18 cellular contexts compared by ENCODE assay signal in genomic region chr1:44505210-44505993, GRCh38.
DNase-seq lines count a peak whose midpoint lies in the region; ATAC-seq and TF ChIP-seq lines count a peak whose summit lies in the region.
"Had no signal": no experiment of that assay in that cellular context is flagged by ENCODE, and none has a peak within 500 bp of the region (broad histone marks: within the 10 kb centered on the region; RNA-seq: fewer than 3 reads in every experiment).

No MANE protein-coding gene starts in this region.

- intact Hi-C loops in Caco-2 (cut with micrococcal nuclease; ENCODE audit: unreplicated experiment) = no loop called here

- no peaks in the 10 kb centered on the region for H3K4me1 ChIP-seq in Caco-2
- H3K4me1 ChIP-seq: gastrocnemius medialis, left lung had no signal

- no peak for TF ChIP-seq CTCF in Caco-2 (IDR thresholded peaks at IDR 0.05; ENCODE audit: insufficient read depth in 1 of 2, low read depth in 1 of 2, low read length in 1 of 2, severe bottlenecking in 1 of 2, unreplicated experiment in 1 of 2)

- H3K36me3 Mint-ChIP-seq in Caco-2 (ENCODE audit: insufficient read depth, unreplicated experiment) = no peaks in the 10 kb centered on the region

- H3K36me3 ChIP-seq in Caco-2 (ENCODE audit: control insufficient read depth, insufficient read depth, low read length) = no peaks in the 10 kb centered on the region
- H3K36me3 ChIP-seq: gastrocnemius medialis, left lung, sigmoid colon had no signal

- H3K4me3 ChIP-seq in Caco-2 (ENCODE audit: low read depth, low read length) = no peak overlapping the region
- H3K4me3 ChIP-seq: gastrocnemius medialis, left lung, sigmoid colon, SK-N-MC had no signal

- DNase-seq in EH (ENCODE audit: low read depth) (peak; percentile 5), NCI-H69 (lab: John Stamatoyannopoulos, UW) (peak; percentile 13), ecto neural progenitor cell (ENCODE audit: low spot score) (peak; percentile 66), iris pigment epithelial cell (ENCODE audit: low read depth) (peak; percentile 2), NCI-H187 (lab: John Stamatoyannopoulos, UW) (no peak), Caco-2 (no peak)
- DNase-seq: activated CD4-positive, CD25-positive, alpha-beta regulatory T cell treated with anti-CD3 and anti-CD28 coated beads, Interleukin-2, amount 50 U/mL, for 72 hours; gastrocnemius medialis; left lung; NCI-H1048; PC-3; sigmoid colon; stimulated activated CD4-positive, alpha-beta T cell treated with anti-CD3 and anti-CD28 coated beads, Interleukin-1b, Interleukin-23, amount 100 ng/mL, for 48 hours; stimulated activated naive CD8-positive, alpha-beta T cell treated with anti-CD3 and anti-CD28 coated beads, Interleukin-15, Interleukin-2, amounts not matched to agents 100 U/mL and 50 U/mL, for 24 hours; T1000 had no signal

- no peak overlapping the region for H3K4me3 Mint-ChIP-seq in Caco-2 (ENCODE audit: unreplicated experiment)

- no peak overlapping the region for H3K27ac Mint-ChIP-seq in Caco-2 (ENCODE audit: unreplicated experiment)

- POLR2A ChIA-PET in Caco-2 (lab: Charles Lee) = no interaction called here

- no peaks in the 10 kb centered on the region for H3K27me3 ChIP-seq in Caco-2 (replicated peaks; ENCODE audit: control insufficient read depth, insufficient read depth, low read length)

- BruUV-seq in Caco-2 (replicated peaks; lab: Mats Ljungman, UMichigan) = no TSS peak

- CTCF ChIA-PET in Caco-2 (lab: Charles Lee) = no interaction called here

- ATAC-seq in HG03097 (IDR thresholded peaks at IDR 0.05; ENCODE audit: low FRiP score, unreplicated experiment) = no peak
- no peak for ATAC-seq in HG02678 (IDR thresholded peaks at IDR 0.05; ENCODE audit: unreplicated experiment)
- ATAC-seq: gastrocnemius medialis; left lung; PC-3; stimulated activated naive CD8-positive, alpha-beta T cell treated with anti-CD3 and anti-CD28 coated beads, Interleukin-15, Interleukin-2, amounts not matched to agents 100 U/mL and 50 U/mL, for 24 hours had no signal

- H3K9me3 ChIP-seq in Caco-2 = no peaks in the 10 kb centered on the region
- H3K9me3 ChIP-seq: gastrocnemius medialis, left lung, sigmoid colon had no signal

- peaks cover 4% of the 10 kb centered on the region for H3K27me3 Mint-ChIP-seq in Caco-2 (ENCODE audit: insufficient read depth, unreplicated experiment)

- no peaks in the 10 kb centered on the region for H3K9me3 Mint-ChIP-seq in Caco-2 (ENCODE audit: unreplicated experiment)

- H3K4me1 Mint-ChIP-seq in Caco-2 (ENCODE audit: low read depth, unreplicated experiment) = no peaks in the 10 kb centered on the region

Comparison
In these comparisons a context has a peak if more than half of its experiments do, and no peak if none do; other contexts are left out.
1. DNase-seq: peak in EH (single experiment), NCI-H69 (single experiment), ecto neural progenitor cell (single experiment) and iris pigment epithelial cell (single experiment); none in NCI-H187 (0 of 2) and Caco-2 (0 of 2).